Comparison of ENCODE assay signal across 8 cellular contexts in genomic region chr11:6251120-6251733, GRCh38. TPM values are rescaled to one million over a fixed set of nuclear protein-coding genes. Genes with fewer than 3 reads are reported as not detected.
DNase-seq lines count a peak whose midpoint lies in the region; ATAC-seq lines count a peak whose summit lies in the region.

No MANE protein-coding gene starts in this region.

- H2AK5ac ChIP-seq in mesenchymal stem cell (ENCODE audit: low read length, severe bottlenecking): no peak overlapping the region

- no peak overlapping the region for H3K4me2 ChIP-seq in mesenchymal stem cell (ENCODE audit: low read length, poor library complexity, severe bottlenecking)

- no peak overlapping the region for H2BK15ac ChIP-seq in mesenchymal stem cell (ENCODE audit: low read depth, poor library complexity, severe bottlenecking)

- H2BK12ac ChIP-seq in mesenchymal stem cell (ENCODE audit: low read length in 2 of 2): no peak overlapping the region

- no peak overlapping the region for H3K4ac ChIP-seq in mesenchymal stem cell (ENCODE audit: low read depth in 1 of 2, low read length in 2 of 2)

- H3K4me1 ChIP-seq in mesenchymal stem cell (ENCODE audit: control insufficient read depth, insufficient read depth, low read depth, low read length): peaks cover 3% of the 10 kb centered on the region

- no peaks in the 10 kb centered on the region for H3K79me1 ChIP-seq in mesenchymal stem cell (replicated peaks; ENCODE audit: low read length, poor library complexity, severe bottlenecking)

- 57% methylated on average over 6 of the region's 6 CpGs for WGBS in mesenchymal stem cell

- H2AFZ ChIP-seq in mesenchymal stem cell (ENCODE audit: low read depth, low read length): no peak overlapping the region

- H2BK120ac ChIP-seq in mesenchymal stem cell (ENCODE audit: low read depth, low read length): no peak overlapping the region

- H3K9me3 ChIP-seq in mesenchymal stem cell (ENCODE audit: control insufficient read depth, low read length): no peaks in the 10 kb centered on the region

- no peaks in the 10 kb centered on the region for H3K36me3 ChIP-seq in mesenchymal stem cell (ENCODE audit: control insufficient read depth in 1 of 2, insufficient read depth in 2 of 2, low read depth in 1 of 2, low read length in 2 of 2)

- no peak overlapping the region for H3K14ac ChIP-seq in mesenchymal stem cell (ENCODE audit: low read length in 2 of 2)

- peaks cover 6 to 10% of the 10 kb centered on the region in 2 experiments for H3K27me3 ChIP-seq in mesenchymal stem cell (ENCODE audit: control insufficient read depth in 1 of 2, insufficient read depth in 1 of 2, low read length in 2 of 2)

- H3K9ac ChIP-seq in mesenchymal stem cell (ENCODE audit: low read length): peak overlapping the region; percentile 54

- DNase-seq in SHP77 (lab: John Stamatoyannopoulos, UW): peak; percentile 10 to 31
- no peak for DNase-seq in SHP77 treated with DMSO at 0.1 percent for 48 hours (lab: John Stamatoyannopoulos, UW)
- peak; percentile 69 for DNase-seq in NCI-H146 (lab: John Stamatoyannopoulos, UW)
- peak; percentile 76 for DNase-seq in activated CD4-positive, alpha-beta T cell treated with anti-CD3 and anti-CD28 coated beads for 48 hours
- DNase-seq in effector CD8-positive, alpha-beta T cell (lab: John Stamatoyannopoulos, UW): peak; percentile 26
- peak; percentile 80 for DNase-seq in mesenchymal stem cell
- DNase-seq in substantia nigra (lab: John Stamatoyannopoulos, UW): peak in 29 of 49 donors; percentile 5 to 70 (median 25)

- no peak overlapping the region for H3K27ac ChIP-seq in mesenchymal stem cell (ENCODE audit: low read length, poor library complexity, severe bottlenecking)
- no peak overlapping the region for H3K27ac ChIP-seq in substantia nigra (ENCODE audit: low read depth, low read length, poor library complexity, severe bottlenecking)

- H3K4me3 ChIP-seq in mesenchymal stem cell (ENCODE audit: insufficient read depth in 1 of 2, low read depth in 1 of 2, low read length in 2 of 2): no peak overlapping the region

- H2BK5ac ChIP-seq in mesenchymal stem cell (ENCODE audit: low read depth, low read length, poor library complexity, severe bottlenecking): no peak overlapping the region

- H3K23ac ChIP-seq in mesenchymal stem cell (ENCODE audit: low read length in 2 of 2): no peak overlapping the region

- H4K91ac ChIP-seq in mesenchymal stem cell (ENCODE audit: low read length): no peak overlapping the region

- no peak overlapping the region for H4K8ac ChIP-seq in mesenchymal stem cell (ENCODE audit: low read length)

- ATAC-seq in HG02642 (IDR thresholded peaks at IDR 0.05; ENCODE audit: poor library complexity, unreplicated experiment): peak; percentile 85

- peak overlapping the region in 1 of 2 experiments; percentile 3 for H3K18ac ChIP-seq in mesenchymal stem cell (ENCODE audit: low read depth in 1 of 2, low read length in 2 of 2)

RNA-seq across cellular contexts. Expression of gene CCKBR, which starts 8.4 kb away (rescaled TPM):
- polyA plus RNA-seq in mesenchymal stem cell (2013, experiment 1 of 2): not detected
- polyA plus RNA-seq in mesenchymal stem cell (2013, experiment 2 of 2): not detected

RNA-seq across cellular contexts. Expression of gene CNGA4, which starts 12.3 kb away (rescaled TPM):
- polyA plus RNA-seq in mesenchymal stem cell (2013, experiment 1 of 2): 0.03 TPM
- polyA plus RNA-seq in mesenchymal stem cell (2013, experiment 2 of 2): 0.01 TPM

RNA-seq across cellular contexts. Expression of gene FHIP1B, which starts 16.8 kb away (rescaled TPM):
- 14.4 TPM for polyA plus RNA-seq in mesenchymal stem cell (2013, experiment 1 of 2)
- polyA plus RNA-seq in mesenchymal stem cell (2013, experiment 2 of 2): 15.2 TPM

RNA-seq across cellular contexts. Expression of gene C11orf42, which starts 45.9 kb away (rescaled TPM):
- not detected for polyA plus RNA-seq in mesenchymal stem cell (2013, experiment 1 of 2)
- polyA plus RNA-seq in mesenchymal stem cell (2013, experiment 2 of 2): not detected

RNA-seq across cellular contexts. Expression of gene OR52W1, which starts 52.2 kb away (rescaled TPM):
- not detected for polyA plus RNA-seq in mesenchymal stem cell (2013, experiment 1 of 2)
- polyA plus RNA-seq in mesenchymal stem cell (2013, experiment 2 of 2): not detected
